28 cellular contexts compared by ENCODE assay signal in genomic region chr3:98339031-98339430, GRCh38. TPM values are rescaled to one million over a fixed set of nuclear protein-coding genes. Genes with fewer than 3 reads are reported as not detected.
DNase-seq lines count a peak whose midpoint lies in the region; TF ChIP-seq lines count a peak whose summit lies in the region.
"Had no signal": no experiment of that assay in that cellular context is flagged by ENCODE, and none has a peak within 500 bp of the region (broad histone marks: within the 10 kb centered on the region; RNA-seq: fewer than 3 reads in every experiment).

No MANE protein-coding gene starts in this region.

- H2AFZ ChIP-seq in mesenchymal stem cell (ENCODE audit: low read depth, low read length): no peak overlapping the region

- H3K36me3 Mint-ChIP-seq in endothelial cell (ENCODE audit: low read depth, unreplicated experiment): no peaks in the 10 kb centered on the region
- H3K36me3 Mint-ChIP-seq: CD14-positive monocyte; CD4-positive, alpha-beta memory T cell; CD4-positive, CD25-positive, alpha-beta regulatory T cell; CD8-positive, alpha-beta memory T cell had no signal

- no peak overlapping the region for H2BK15ac ChIP-seq in mesenchymal stem cell (ENCODE audit: low read depth, poor library complexity, severe bottlenecking)

- H2AK5ac ChIP-seq in mesenchymal stem cell (ENCODE audit: low read length, severe bottlenecking): no peak overlapping the region

- intact Hi-C loops in ascending aorta (cut with DNase I): no loop called here

- H3K27me3 Mint-ChIP-seq in endothelial cell (ENCODE audit: unreplicated experiment): peaks cover 1% of the 10 kb centered on the region

- no peak overlapping the region for H3K4me3 Mint-ChIP-seq in endothelial cell (ENCODE audit: unreplicated experiment)
- H3K4me3 Mint-ChIP-seq: CD14-positive monocyte; CD4-positive, alpha-beta memory T cell; CD4-positive, CD25-positive, alpha-beta regulatory T cell; CD8-positive, alpha-beta memory T cell had no signal

- H3K9ac ChIP-seq in mesenchymal stem cell (ENCODE audit: low read length): no peak overlapping the region
- H3K9ac ChIP-seq: BLaER1 had no signal

- POLR2A ChIA-PET in RWPE1 (lab: Yijun Ruan, JAX; ENCODE audit: low non-redundant PET): no interaction called here

- no peaks in the 10 kb centered on the region for H3K9me3 Mint-ChIP-seq in endothelial cell (ENCODE audit: unreplicated experiment)
- H3K9me3 Mint-ChIP-seq: CD14-positive monocyte; CD4-positive, alpha-beta memory T cell; CD8-positive, alpha-beta memory T cell had no signal

- H4K91ac ChIP-seq in mesenchymal stem cell (ENCODE audit: low read length): peak overlapping the region; percentile 50

- H3K14ac ChIP-seq in mesenchymal stem cell (ENCODE audit: low read length in 2 of 2): no peak overlapping the region

- no peak overlapping the region for H2BK120ac ChIP-seq in mesenchymal stem cell (ENCODE audit: low read depth, low read length)

- H2BK5ac ChIP-seq in mesenchymal stem cell (ENCODE audit: low read depth, low read length, poor library complexity, severe bottlenecking): no peak overlapping the region

- H3K23ac ChIP-seq in mesenchymal stem cell (ENCODE audit: low read length in 2 of 2): no peak overlapping the region

- no peaks in the 10 kb centered on the region for H3K4me1 Mint-ChIP-seq in endothelial cell (ENCODE audit: unreplicated experiment)

- H2BK12ac ChIP-seq in mesenchymal stem cell (ENCODE audit: low read length in 2 of 2): no peak overlapping the region

- H3K4me1 ChIP-seq in mesenchymal stem cell (ENCODE audit: control insufficient read depth, insufficient read depth, low read depth, low read length): no peaks in the 10 kb centered on the region
- no peaks in the 10 kb centered on the region for H3K4me1 ChIP-seq in ascending aorta
- H3K4me1 ChIP-seq: BE2C, BLaER1 had no signal

- no peak overlapping the region for H3K27ac ChIP-seq in RWPE1
- no peak overlapping the region for H3K27ac ChIP-seq in mesenchymal stem cell (ENCODE audit: low read length, poor library complexity, severe bottlenecking)
- H3K27ac ChIP-seq in ascending aorta: no peak overlapping the region
- H3K27ac ChIP-seq: BLaER1 had no signal

- H3K79me1 ChIP-seq in mesenchymal stem cell (replicated peaks; ENCODE audit: low read length, poor library complexity, severe bottlenecking): no peaks in the 10 kb centered on the region

- H3K27me3 ChIP-seq in mesenchymal stem cell (ENCODE audit: control insufficient read depth in 1 of 2, insufficient read depth in 1 of 2, low read length in 2 of 2): peaks cover 0 to 14% of the 10 kb centered on the region in 2 experiments
- no peaks in the 10 kb centered on the region for H3K27me3 ChIP-seq in ascending aorta
- H3K27me3 ChIP-seq: BLaER1 had no signal

- no peaks in the 10 kb centered on the region for H3K9me3 ChIP-seq in mesenchymal stem cell (ENCODE audit: control insufficient read depth, low read length)
- H3K9me3 ChIP-seq in ascending aorta: no peaks in the 10 kb centered on the region
- H3K9me3 ChIP-seq: BE2C, BLaER1 had no signal

- H3K18ac ChIP-seq in mesenchymal stem cell (ENCODE audit: low read depth in 1 of 2, low read length in 2 of 2): no peak overlapping the region

- no peak overlapping the region for H3K4me3 ChIP-seq in epithelial cell of esophagus (ENCODE audit: low read length)
- no peak overlapping the region for H3K4me3 ChIP-seq in mesenchymal stem cell (ENCODE audit: insufficient read depth in 1 of 2, low read depth in 1 of 2, low read length in 2 of 2)
- H3K4me3 ChIP-seq in ascending aorta: no peak overlapping the region
- H3K4me3 ChIP-seq: BLaER1, GM12878 had no signal

- DNase-seq in RWPE1 (ENCODE audit: low spot score) (peak; percentile 2), epithelial cell of esophagus (ENCODE audit: low read depth) (peak; percentile 64), mesenchymal stem cell (no peak), NCI-H1417 treated with DMSO at 0.1 percent for 48 hours (lab: John Stamatoyannopoulos, UW) (no peak), endothelial cell (ENCODE audit: low spot score) (no peak), ascending aorta (ENCODE audit: low spot score in 2 of 2) (no peak)
- DNase-seq: 8988T; ACHN; BE2C; C1 segment of cervical spinal cord; CD4-positive, alpha-beta memory T cell; CD4-positive, CD25-positive, alpha-beta regulatory T cell; CD8-positive, alpha-beta memory T cell; COR-L47; DMS 273 treated with DMSO at 0.1 percent for 48 hours; DMS153; DMS53; DMS79; DND-41; EL; GDM1 had no signal

- H3K36me3 ChIP-seq in mesenchymal stem cell (ENCODE audit: control insufficient read depth in 1 of 2, insufficient read depth in 2 of 2, low read depth in 1 of 2, low read length in 2 of 2) (no peaks in the 10 kb centered on the region), ascending aorta (no peaks in the 10 kb centered on the region)
- H3K36me3 ChIP-seq: BE2C, BLaER1 had no signal

- no peak overlapping the region for H3K4me2 ChIP-seq in mesenchymal stem cell (ENCODE audit: low read length, poor library complexity, severe bottlenecking)
- H3K4me2 ChIP-seq: BLaER1 had no signal

- no CpG with 5 or more reads among the region's 1 CpG for WGBS in mesenchymal stem cell

- H4K8ac ChIP-seq in mesenchymal stem cell (ENCODE audit: low read length): no peak overlapping the region

- no peak overlapping the region for H3K4ac ChIP-seq in mesenchymal stem cell (ENCODE audit: low read depth in 1 of 2, low read length in 2 of 2)

- CTCF ChIA-PET in RWPE1 (lab: Yijun Ruan, JAX): interaction anchor here (0.6 to 1.2 kb wide), 4 partner anchors 10 to 720 kb away, joined by 3 read pairs; no protein-coding TSS in a partner anchor

- TF ChIP-seq CTCF in RWPE1 (conservative IDR thresholded peaks at IDR 0.05; ENCODE audit: low read depth) (no peak), epithelial cell of esophagus (IDR thresholded peaks at IDR 0.05; ENCODE audit: insufficient read depth, low read depth, low read length, missing control alignments) (no peak), endothelial cell (IDR thresholded peaks at IDR 0.05; ENCODE audit: unreplicated experiment) (no peak), ascending aorta (IDR thresholded peaks at IDR 0.05) (no peak)

- H3K27ac Mint-ChIP-seq in endothelial cell (ENCODE audit: unreplicated experiment): no peak overlapping the region
- H3K27ac Mint-ChIP-seq: CD14-positive monocyte; CD4-positive, alpha-beta memory T cell; CD4-positive, CD25-positive, alpha-beta regulatory T cell; CD8-positive, alpha-beta memory T cell had no signal

RNA-seq across cellular contexts. Expression of gene OR5K4, which starts 14.6 kb away (rescaled TPM):
- not detected for polyA plus RNA-seq in mesenchymal stem cell (2013, experiment 1 of 2)
- not detected for polyA plus RNA-seq in mesenchymal stem cell (2013, experiment 2 of 2)
- not detected for total RNA-seq in endothelial cell (ENCODE audit: unreplicated experiment)
- not detected for total RNA-seq in ascending aorta
- total RNA-seq: A673; CD4-positive, alpha-beta memory T cell; CD4-positive, CD25-positive, alpha-beta regulatory T cell; CD8-positive, alpha-beta memory T cell; Daoy; G401; GM12878 had no signal
- polyA plus RNA-seq: AG04450; CD14-positive monocyte; CD4-positive, alpha-beta memory T cell; CD4-positive, CD25-positive, alpha-beta regulatory T cell; CD8-positive, alpha-beta memory T cell had no signal

RNA-seq across cellular contexts. Expression of gene OR5K3, which starts 51.4 kb away (rescaled TPM):
- not detected for polyA plus RNA-seq in mesenchymal stem cell (2013, experiment 1 of 2)
- polyA plus RNA-seq in mesenchymal stem cell (2013, experiment 2 of 2): not detected
- total RNA-seq in endothelial cell (ENCODE audit: unreplicated experiment) (not detected), ascending aorta (not detected)
- total RNA-seq: A673; CD4-positive, alpha-beta memory T cell; CD4-positive, CD25-positive, alpha-beta regulatory T cell; CD8-positive, alpha-beta memory T cell; Daoy; G401; GM12878 had no signal
- polyA plus RNA-seq: AG04450; CD14-positive monocyte; CD4-positive, alpha-beta memory T cell; CD4-positive, CD25-positive, alpha-beta regulatory T cell; CD8-positive, alpha-beta memory T cell had no signal

RNA-seq across cellular contexts. Expression of gene OR5H2, which starts 56.7 kb away (rescaled TPM):
- polyA plus RNA-seq in mesenchymal stem cell (2013, experiment 1 of 2): not detected
- not detected for polyA plus RNA-seq in mesenchymal stem cell (2013, experiment 2 of 2)
- not detected for total RNA-seq in endothelial cell (ENCODE audit: unreplicated experiment)
- not detected for total RNA-seq in ascending aorta
- total RNA-seq: A673; CD4-positive, alpha-beta memory T cell; CD4-positive, CD25-positive, alpha-beta regulatory T cell; CD8-positive, alpha-beta memory T cell; Daoy; G401; GM12878 had no signal
- polyA plus RNA-seq: AG04450; CD14-positive monocyte; CD4-positive, alpha-beta memory T cell; CD4-positive, CD25-positive, alpha-beta regulatory T cell; CD8-positive, alpha-beta memory T cell had no signal

Comparison
In these comparisons a context has a peak if more than half of its experiments do, and no peak if none do; other contexts are left out.
1. DNase-seq: peak in RWPE1 (single experiment) and epithelial cell of esophagus (single experiment); none in mesenchymal stem cell (single experiment), NCI-H1417 treated with DMSO at 0.1 percent for 48 hours (single experiment), endothelial cell (single experiment) and ascending aorta (0 of 2).